2 cellular contexts compared by ENCODE assay signal in the genomic region with DNA sequence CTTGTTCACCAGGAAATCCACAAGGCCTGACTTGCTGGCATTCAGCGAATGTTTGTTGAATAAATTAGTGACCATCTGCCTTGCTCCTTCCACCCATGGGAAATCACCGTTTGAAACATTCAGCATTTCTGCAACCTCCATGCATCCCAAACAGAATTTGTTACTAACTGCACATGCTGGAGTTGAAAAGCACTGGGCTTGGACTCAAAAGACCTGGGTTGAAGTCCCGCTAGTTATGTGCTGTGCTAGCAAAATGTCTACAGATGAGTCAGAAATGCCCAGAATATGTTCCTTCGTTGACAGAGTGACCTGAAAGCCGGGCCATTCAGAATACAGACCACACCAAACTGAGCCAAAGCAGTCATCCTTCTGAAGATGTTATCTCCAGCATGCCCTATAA.
TF ChIP-seq lines count a peak whose summit lies in the region.

No MANE protein-coding gene starts in this region.

TF ChIP-seq in K562, 482 proteins besides CTCF, POLR2A, EP300 and RAD21 (continued from another document):
- TF ChIP-seq, protein P1, sequence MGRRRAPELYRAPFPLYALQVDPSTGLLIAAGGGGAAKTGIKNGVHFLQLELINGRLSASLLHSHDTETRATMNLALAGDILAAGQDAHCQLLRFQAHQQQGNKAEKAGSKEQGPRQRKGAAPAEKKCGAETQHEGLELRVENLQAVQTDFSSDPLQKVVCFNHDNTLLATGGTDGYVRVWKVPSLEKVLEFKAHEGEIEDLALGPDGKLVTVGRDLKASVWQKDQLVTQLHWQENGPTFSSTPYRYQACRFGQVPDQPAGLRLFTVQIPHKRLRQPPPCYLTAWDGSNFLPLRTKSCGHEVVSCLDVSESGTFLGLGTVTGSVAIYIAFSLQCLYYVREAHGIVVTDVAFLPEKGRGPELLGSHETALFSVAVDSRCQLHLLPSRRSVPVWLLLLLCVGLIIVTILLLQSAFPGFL (CRISPR knock-in tag; IDR thresholded peaks at IDR 0.05): no peak

TF ChIP-seq in HepG2, 621 proteins besides CTCF, POLR2A, EP300 and RAD21 (continued from another document):
- TF ChIP-seq, protein P2, sequence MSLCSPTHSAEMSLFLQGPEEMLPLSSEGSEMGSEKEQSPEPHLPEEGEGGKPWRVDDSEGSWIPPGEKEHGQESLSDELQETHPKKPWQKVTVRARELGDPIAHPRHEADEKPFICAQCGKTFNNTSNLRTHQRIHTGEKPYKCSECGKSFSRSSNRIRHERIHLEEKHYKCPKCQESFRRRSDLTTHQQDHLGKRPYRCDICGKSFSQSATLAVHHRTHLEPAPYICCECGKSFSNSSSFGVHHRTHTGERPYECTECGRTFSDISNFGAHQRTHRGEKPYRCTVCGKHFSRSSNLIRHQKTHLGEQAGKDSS (CRISPR knock-in tag; IDR thresholded peaks at IDR 0.05; ENCODE audit: borderline replicate concordance, low read depth): no peak
- no peak for TF ChIP-seq ZNF7 (CRISPR knock-in tag; IDR thresholded peaks at IDR 0.05)
- no peak for TF ChIP-seq ZNF709 (CRISPR knock-in tag; IDR thresholded peaks at IDR 0.05)
- no peak for TF ChIP-seq ZSCAN25 (CRISPR knock-in tag; IDR thresholded peaks at IDR 0.05)
- no peak for TF ChIP-seq RERE (CRISPR knock-in tag; IDR thresholded peaks at IDR 0.05; ENCODE audit: low read depth)
